Comparison of ENCODE assay signal across 13 cellular contexts in the genomic region with DNA sequence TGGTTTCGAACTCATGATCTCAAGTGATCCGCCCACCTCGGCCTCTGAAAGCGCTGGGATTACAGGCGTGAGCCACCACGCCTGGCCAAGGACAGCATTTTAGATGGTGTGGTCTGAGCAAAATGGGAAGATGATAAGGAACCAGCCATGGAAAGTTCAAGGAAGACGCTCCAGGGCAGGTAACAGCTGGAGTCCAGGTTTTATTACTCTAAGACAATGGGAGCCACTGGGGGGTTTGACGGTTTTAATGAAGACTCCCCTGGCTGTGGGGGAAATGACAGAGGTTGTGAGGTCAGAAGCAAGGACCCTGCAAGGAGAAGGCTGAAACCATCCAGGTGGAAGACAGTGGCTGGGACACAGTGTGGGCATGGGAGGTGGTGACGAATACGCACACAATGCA. TPM values are rescaled to one million over a fixed set of nuclear protein-coding genes. Genes with fewer than 3 reads are reported as not detected.
A peak's percentile ranks its signal among the peaks of the same experiment; 100 is the strongest.
DNase-seq lines count a peak whose midpoint lies in the region; ATAC-seq and TF ChIP-seq lines count a peak whose summit lies in the region.
"Had no signal": no experiment of that assay in that cellular context is flagged by ENCODE, and none has a peak within 500 bp of the region (broad histone marks: within the 10 kb centered on the region; RNA-seq: fewer than 3 reads in every experiment).

No MANE protein-coding gene starts in this region.

- TF ChIP-seq CTCF in glutamatergic neuron (IDR thresholded peaks at IDR 0.05; ENCODE audit: partially characterized antibody, unreplicated experiment): no peak

- H3K4me1 Mint-ChIP-seq in activated T-cell treated with anti-CD3 and anti-CD28 coated beads, Interleukin-2, amount 50 U/mL, for 24 hours (ENCODE audit: low read depth): no peaks in the 10 kb centered on the region
- H3K4me1 Mint-ChIP-seq in T-helper 17 cell: peaks cover 5% of the 10 kb centered on the region
- no peaks in the 10 kb centered on the region for H3K4me1 Mint-ChIP-seq in glutamatergic neuron (ENCODE audit: low read depth, unreplicated experiment)
- peaks cover 6% of the 10 kb centered on the region for H3K4me1 Mint-ChIP-seq in stimulated activated effector memory CD8-positive, alpha-beta T cell treated with anti-CD3 and anti-CD28 coated beads, Interleukin-12 subunit alpha, Interleukin-12 subunit beta, amount 100 ng/mL, for 72 hours

- H3K4me3 Mint-ChIP-seq in activated T-cell treated with anti-CD3 and anti-CD28 coated beads, Interleukin-2, amount 50 U/mL, for 24 hours: no peak overlapping the region
- H3K4me3 Mint-ChIP-seq in T-helper 17 cell (no peak overlapping the region), glutamatergic neuron (ENCODE audit: unreplicated experiment) (peak overlapping the region; percentile 42)
- no peak overlapping the region for H3K4me3 Mint-ChIP-seq in stimulated activated effector memory CD8-positive, alpha-beta T cell treated with anti-CD3 and anti-CD28 coated beads, Interleukin-12 subunit alpha, Interleukin-12 subunit beta, amount 100 ng/mL, for 72 hours
- H3K4me3 Mint-ChIP-seq: CD4-positive, CD25-positive, alpha-beta regulatory T cell; HFFc6 had no signal

- no peaks in the 10 kb centered on the region for H3K9me3 ChIP-seq in T-helper 17 cell (ENCODE audit: control insufficient read depth, low read length, poor library complexity, severe bottlenecking)

- H3K27me3 Mint-ChIP-seq in activated T-cell treated with anti-CD3 and anti-CD28 coated beads, Interleukin-2, amount 50 U/mL, for 24 hours: no peaks in the 10 kb centered on the region
- H3K27me3 Mint-ChIP-seq in T-helper 17 cell (no peaks in the 10 kb centered on the region), glutamatergic neuron (ENCODE audit: unreplicated experiment) (peaks cover 5% of the 10 kb centered on the region)
- H3K27me3 Mint-ChIP-seq: CD4-positive, CD25-positive, alpha-beta regulatory T cell had no signal

- no peaks in the 10 kb centered on the region for H3K9me3 Mint-ChIP-seq in activated T-cell treated with anti-CD3 and anti-CD28 coated beads, Interleukin-2, amount 50 U/mL, for 24 hours
- no peaks in the 10 kb centered on the region for H3K9me3 Mint-ChIP-seq in glutamatergic neuron (ENCODE audit: unreplicated experiment)
- H3K9me3 Mint-ChIP-seq in stimulated activated effector memory CD8-positive, alpha-beta T cell treated with anti-CD3 and anti-CD28 coated beads, Interleukin-12 subunit alpha, Interleukin-12 subunit beta, amount 100 ng/mL, for 72 hours: no peaks in the 10 kb centered on the region
- H3K9me3 Mint-ChIP-seq: CD4-positive, CD25-positive, alpha-beta regulatory T cell; HFFc6 had no signal

- DNase-seq in activated T-cell treated with anti-CD3 and anti-CD28 coated beads, Interleukin-2, amount 50 U/mL, for 24 hours: no peak
- DNase-seq in activated T-cell treated with anti-CD3 and anti-CD28 coated beads for 4 hours (no peak), T-helper 17 cell (no peak), glutamatergic neuron (no peak), NCI-H2171 (lab: John Stamatoyannopoulos, UW) (no peak), NOMO-1 treated with DMSO at 0.1 percent for 48 hours (lab: John Stamatoyannopoulos, UW; ENCODE audit: unreplicated experiment) (no peak)
- no peak for DNase-seq in stimulated activated effector memory CD8-positive, alpha-beta T cell treated with anti-CD3 and anti-CD28 coated beads, Interleukin-12 subunit alpha, Interleukin-12 subunit beta, amount 100 ng/mL, for 72 hours (ENCODE audit: low spot score in 2 of 2)
- DNase-seq: ACHN; CD4-positive, CD25-positive, alpha-beta regulatory T cell; DMS53; HCEC 1CT; HFFc6 had no signal

- ATAC-seq in T-helper 17 cell: no peak
- ATAC-seq in stimulated activated effector memory CD8-positive, alpha-beta T cell treated with anti-CD3 and anti-CD28 coated beads, Interleukin-12 subunit alpha, Interleukin-12 subunit beta, amount 100 ng/mL, for 72 hours: no peak
- ATAC-seq in HG03521 (IDR thresholded peaks at IDR 0.05; ENCODE audit: unreplicated experiment): no peak

- peaks cover 95% of the 10 kb centered on the region for H3K36me3 Mint-ChIP-seq in activated T-cell treated with anti-CD3 and anti-CD28 coated beads, Interleukin-2, amount 50 U/mL, for 24 hours (ENCODE audit: low read depth)
- H3K36me3 Mint-ChIP-seq in T-helper 17 cell (ENCODE audit: low read depth): peaks cover 17% of the 10 kb centered on the region
- peaks cover 11% of the 10 kb centered on the region for H3K36me3 Mint-ChIP-seq in glutamatergic neuron (ENCODE audit: unreplicated experiment)
- H3K36me3 Mint-ChIP-seq in stimulated activated effector memory CD8-positive, alpha-beta T cell treated with anti-CD3 and anti-CD28 coated beads, Interleukin-12 subunit alpha, Interleukin-12 subunit beta, amount 100 ng/mL, for 72 hours: peaks cover 99% of the 10 kb centered on the region

- peak overlapping the region; percentile 18 for H3K27ac Mint-ChIP-seq in activated T-cell treated with anti-CD3 and anti-CD28 coated beads, Interleukin-2, amount 50 U/mL, for 24 hours
- H3K27ac Mint-ChIP-seq in T-helper 17 cell (peak overlapping the region; percentile 49), glutamatergic neuron (ENCODE audit: unreplicated experiment) (no peak overlapping the region)
- H3K27ac Mint-ChIP-seq in stimulated activated effector memory CD8-positive, alpha-beta T cell treated with anti-CD3 and anti-CD28 coated beads, Interleukin-12 subunit alpha, Interleukin-12 subunit beta, amount 100 ng/mL, for 72 hours: peak overlapping the region; percentile 11
- H3K27ac Mint-ChIP-seq: HFFc6 had no signal

RNA-seq across cellular contexts. Expression of a gene that starts 20.9 kb away (rescaled TPM):
- total RNA-seq in T-helper 17 cell: 100 to 1,000 TPM; 112 to 122 TPM
- total RNA-seq in glutamatergic neuron (ENCODE audit: unreplicated experiment): 54.7 TPM

RNA-seq across cellular contexts. Expression of a gene that starts 35.1 kb away (rescaled TPM):
- total RNA-seq in T-helper 17 cell (not detected), glutamatergic neuron (ENCODE audit: unreplicated experiment) (55.1 TPM)
- total RNA-seq: CD4-positive, CD25-positive, alpha-beta regulatory T cell had no signal

RNA-seq across cellular contexts. Expression of a gene that starts 49.8 kb away (rescaled TPM):
- 10 to 100 TPM; 22.5 to 23.3 TPM for total RNA-seq in T-helper 17 cell
- total RNA-seq in glutamatergic neuron (ENCODE audit: unreplicated experiment): 46.6 TPM

RNA-seq across cellular contexts. Expression of a gene that starts 50.2 kb away (rescaled TPM):
- total RNA-seq in T-helper 17 cell (100 to 1,000 TPM; 108 to 145 TPM), glutamatergic neuron (ENCODE audit: unreplicated experiment) (117 TPM)

Comparison
In these comparisons a context has a peak if more than half of its experiments do, and no peak if none do; other contexts are left out.
1. RNA of a gene that starts 35.1 kb away (total RNA-seq): 55.1 TPM in glutamatergic neuron (single experiment); not detected in T-helper 17 cell; every median in the first group is over 10 times any median in the second.